Comparison of ENCODE assay signal across 10 cellular contexts in the genomic region with DNA sequence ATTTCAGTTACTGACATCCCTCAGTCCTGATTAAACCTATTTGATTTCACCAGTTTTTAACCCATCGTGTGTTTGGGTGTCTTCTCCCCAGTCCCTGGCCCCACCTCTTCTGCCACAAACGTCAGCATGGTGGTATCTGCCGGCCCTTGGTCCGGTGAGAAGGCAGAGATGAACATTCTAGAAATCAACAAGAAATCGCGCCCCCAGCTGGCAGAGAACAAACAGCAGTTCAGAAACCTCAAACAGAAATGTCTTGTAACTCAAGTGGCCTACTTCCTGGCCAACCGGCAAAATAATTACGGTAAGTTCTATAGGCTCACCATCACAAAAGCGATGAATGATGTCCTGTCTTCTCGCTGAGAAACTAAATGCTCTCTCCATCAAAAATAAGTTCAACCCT. TPM values are rescaled to one million over a fixed set of nuclear protein-coding genes. Genes with fewer than 3 reads are reported as not detected.
A peak's percentile ranks its signal among the peaks of the same experiment; 100 is the strongest.
DNase-seq lines count a peak whose midpoint lies in the region; ATAC-seq, FAIRE-seq and TF ChIP-seq lines count a peak whose summit lies in the region.
"Had no signal": no experiment of that assay in that cellular context is flagged by ENCODE, and none has a peak within 500 bp of the region (broad histone marks: within the 10 kb centered on the region; RNA-seq: fewer than 3 reads in every experiment).

No MANE protein-coding gene starts in this region.

- H2BK20ac ChIP-seq in IMR-90 (ENCODE audit: low read depth, low read length): no peak overlapping the region

- no peaks in the 10 kb centered on the region for H3K27me3 ChIP-seq in IMR-90 (ENCODE audit: control insufficient read depth, insufficient read depth, low read length)
- H3K27me3 ChIP-seq in bronchial epithelial cell (ENCODE audit: control insufficient read depth, insufficient read depth, low read length): no peaks in the 10 kb centered on the region
- no peaks in the 10 kb centered on the region for H3K27me3 ChIP-seq in osteoblast (ENCODE audit: insufficient read depth, low read length)
- no peaks in the 10 kb centered on the region for H3K27me3 ChIP-seq in BE2C

- no peak overlapping the region for H3K14ac ChIP-seq in IMR-90 (replicated peaks; ENCODE audit: low read depth, low read length)

- no peak overlapping the region for H4K5ac ChIP-seq in IMR-90 (ENCODE audit: low read depth, low read length)

- WGBS in IMR-90 (ENCODE audit: extremely low coverage in 2 of 2, insufficient read length in 1 of 2), 2 experiments: 13% methylated on average over 3 of the region's 10 CpGs; no CpG with 5 or more reads in 1 of the 2 experiments

- in situ Hi-C loops in IMR-90 (cut with MboI; ENCODE audit: low sequenced_read_pairs): no loop called here

- TF ChIP-seq CTCF in IMR-90 (conservative IDR thresholded peaks at IDR 0.05; ENCODE audit: low read depth, low read length): peak; percentile 51
- TF ChIP-seq CTCF in bronchial epithelial cell (IDR thresholded peaks at IDR 0.05; ENCODE audit: insufficient read depth, low read length, severe bottlenecking): peak; percentile 48
- TF ChIP-seq CTCF in osteoblast (IDR thresholded peaks at IDR 0.05; ENCODE audit: extremely low read depth, low read depth, low read length): peak; percentile 63
- no peak for TF ChIP-seq CTCF in BE2C (IDR thresholded peaks at IDR 0.05; ENCODE audit: low read depth, low read length)

- intact Hi-C loops in IMR-90 (cut with micrococcal nuclease): loop anchor here (1.0 kb wide), 1 partner anchor 98 kb away; no protein-coding TSS in a partner anchor

- H2AFZ ChIP-seq in IMR-90 (replicated peaks; ENCODE audit: low read length, poor library complexity) (no peak overlapping the region), osteoblast (ENCODE audit: low read length) (no peak overlapping the region)

- H3K23ac ChIP-seq in IMR-90 (ENCODE audit: low read depth, low read length): no peak overlapping the region

- no peak overlapping the region for H4K91ac ChIP-seq in IMR-90 (ENCODE audit: insufficient read depth, low read depth, low read length)

- dilution Hi-C loops in IMR-90 (cut with HindIII; ENCODE audit: low sequenced_read_pairs, unreplicated experiment): no loop called here

- no peak overlapping the region for H2BK120ac ChIP-seq in IMR-90 (ENCODE audit: low read depth, low read length)

- H2AK9ac ChIP-seq in IMR-90 (replicated peaks; ENCODE audit: low read depth, low read length, poor library complexity): no peak overlapping the region

- peaks cover 6% of the 10 kb centered on the region for H3K9me1 ChIP-seq in IMR-90 (ENCODE audit: insufficient read depth, low read length)

- CTCF ChIA-PET in IMR-90 (lab: Yijun Ruan, JAX): no interaction called here

- no peaks in the 10 kb centered on the region for H3K79me2 ChIP-seq in osteoblast (ENCODE audit: insufficient read depth, low read length)

- H4K20me1 ChIP-seq in IMR-90 (ENCODE audit: insufficient read depth, low read length) (no peaks in the 10 kb centered on the region), osteoblast (ENCODE audit: insufficient read depth, low read length) (no peaks in the 10 kb centered on the region)

- H2AK5ac ChIP-seq in IMR-90 (ENCODE audit: low read depth, low read length): no peak overlapping the region

- no peak overlapping the region for H2BK5ac ChIP-seq in IMR-90 (ENCODE audit: low read depth, low read length, poor library complexity, severe bottlenecking)

- H3K9ac ChIP-seq in IMR-90 (ENCODE audit: low read depth, low read length): no peak overlapping the region

- no peak overlapping the region for H2BK15ac ChIP-seq in IMR-90 (ENCODE audit: low read depth, low read length)

- no peak for ATAC-seq in IMR-90 (ENCODE audit: low read depth)
- ATAC-seq in GM18867 (IDR thresholded peaks at IDR 0.05; ENCODE audit: unreplicated experiment): no peak

- H3K4me2 ChIP-seq in IMR-90 (ENCODE audit: low read depth, low read length): no peak overlapping the region
- no peak overlapping the region for H3K4me2 ChIP-seq in osteoblast (ENCODE audit: insufficient read depth, low read length)

- POLR2A ChIA-PET in IMR-90 (lab: Charles Lee; ENCODE audit: unreplicated experiment): no interaction called here

- H3K4me3 ChIP-seq in IMR-90 (ENCODE audit: insufficient read depth, low read depth, low read length): no peak overlapping the region
- no peak overlapping the region for H3K4me3 ChIP-seq in bronchial epithelial cell (ENCODE audit: low read depth, low read length)
- no peak overlapping the region for H3K4me3 ChIP-seq in osteoblast (ENCODE audit: insufficient read depth, low read length)
- H3K4me3 ChIP-seq in BE2C (ENCODE audit: low read depth, low read length): no peak overlapping the region

- no peak overlapping the region for H3K4ac ChIP-seq in IMR-90 (ENCODE audit: low read depth, low read length)

- TF ChIP-seq POLR2A in IMR-90 (IDR thresholded peaks at IDR 0.05; ENCODE audit: low read depth, low read length): no peak

- H4K8ac ChIP-seq in IMR-90 (ENCODE audit: low read depth in 2 of 2, low read length in 2 of 2): no peak overlapping the region

- DNase-seq in NCI-H2227 (lab: John Stamatoyannopoulos, UW; ENCODE audit: unreplicated experiment) (peak; percentile 14), NCI-H2227 treated with DMSO at 0.1 percent for 48 hours (lab: John Stamatoyannopoulos, UW) (no peak), IMR-90 (peak; percentile 37), bronchial epithelial cell (ENCODE audit: low read depth) (no peak), osteoblast (ENCODE audit: insufficient read length, low spot score, missing footprints) (no peak), BE2C (no peak), NCI-H446 (lab: John Stamatoyannopoulos, UW) (no peak)

- H3K18ac ChIP-seq in IMR-90 (ENCODE audit: low read depth, low read length): no peak overlapping the region

- H3K36me3 ChIP-seq in IMR-90 (ENCODE audit: control insufficient read depth, insufficient read depth, low read length) (peaks cover 37% of the 10 kb centered on the region), bronchial epithelial cell (ENCODE audit: control insufficient read depth, insufficient read depth, low read length) (peaks cover 1% of the 10 kb centered on the region), osteoblast (ENCODE audit: insufficient read depth, low read length) (peaks cover 8% of the 10 kb centered on the region), BE2C (no peaks in the 10 kb centered on the region)

- no peak for FAIRE-seq in bronchial epithelial cell (lab: Jason Lieb, UNC)
- FAIRE-seq: A204.1 had no signal

- no peaks in the 10 kb centered on the region; a peak in 1 of 4 replicates for H3K79me1 ChIP-seq in IMR-90 (ENCODE audit: low read depth in 1 of 2, low read length in 2 of 2)

- 0 out of 2 replicates have a peak, but pooled peaks cover 3% of the 10 kb centered on the region for H3K4me1 ChIP-seq in IMR-90 (ENCODE audit: control insufficient read depth, insufficient read depth, low read length)
- H3K4me1 ChIP-seq in osteoblast (ENCODE audit: insufficient read depth, low read length): no peaks in the 10 kb centered on the region
- H3K4me1 ChIP-seq in BE2C: no peaks in the 10 kb centered on the region

- H3K27ac ChIP-seq in IMR-90 (ENCODE audit: insufficient read depth, low read length): no peak overlapping the region
- H3K27ac ChIP-seq in osteoblast (ENCODE audit: low read depth, low read length): no peak overlapping the region
- H3K27ac ChIP-seq: VCaP had no signal

- no TSS peak for BruUV-seq in IMR-90 (replicated peaks; lab: Mats Ljungman, UMichigan)

- peak; percentile 36; the same call in 1 of the 2 replicates for TF ChIP-seq RAD21 in IMR-90 (IDR thresholded peaks at IDR 0.05; ENCODE audit: low read length)

- H3K56ac ChIP-seq in IMR-90 (ENCODE audit: extremely low read depth, insufficient read depth, low read length): no peak overlapping the region

- H3K9me3 ChIP-seq in IMR-90 (ENCODE audit: control insufficient read depth, insufficient read depth, low read length) (no peaks in the 10 kb centered on the region), osteoblast (ENCODE audit: low read depth, low read length) (no peaks in the 10 kb centered on the region), BE2C (no peaks in the 10 kb centered on the region)

TF ChIP-seq in IMR-90, 13 proteins besides CTCF, POLR2A, EP300 and RAD21:
- TF ChIP-seq BHLHE40 (IDR thresholded peaks at IDR 0.05; ENCODE audit: low read depth, low read length): no peak
- no peak for TF ChIP-seq MXI1 (IDR thresholded peaks at IDR 0.05; ENCODE audit: borderline replicate concordance, low read depth, low read length)
- TF ChIP-seq SMC3 (IDR thresholded peaks at IDR 0.05; ENCODE audit: low read depth, low read length): peak; percentile 45

RNA-seq across cellular contexts. Expression of gene NBPF3, which starts 28.7 kb away (rescaled TPM):
- total RNA-seq in IMR-90 (2012; rRNA removed): 18.1 and 18.8 TPM in 2 replicates
- 6.7 and 8.7 TPM in 2 replicates for polyA plus RNA-seq in IMR-90 (2012; rRNA removed)
- 7.9 and 12.1 TPM in 2 replicates for polyA plus RNA-seq in IMR-90 (2012; cell fraction: cytosol; rRNA removed)
- polyA plus RNA-seq in IMR-90 (2012; cell fraction: nucleus; rRNA removed; ENCODE audit: low replicate concordance): 13.9 and 33.7 TPM in 2 replicates
- total RNA-seq in bronchial epithelial cell: 6.8 and 18.6 TPM in 2 replicates
- 12.4 and 24.6 TPM in 2 replicates for total RNA-seq in osteoblast
- polyA plus RNA-seq in BE2C (2012; ENCODE audit: insufficient read depth, insufficient read length, low read depth): 2.3 TPM

RNA-seq across cellular contexts. Expression of gene ALPL, which starts 40.6 kb away (rescaled TPM):
- total RNA-seq in IMR-90 (2012; rRNA removed) (0.54 and 0.56 TPM in 2 replicates), bronchial epithelial cell (not detected in 2 replicates), osteoblast (7.1 and 8.0 TPM in 2 replicates)
- 2.2 and 2.4 TPM in 2 replicates for polyA plus RNA-seq in IMR-90 (2012; rRNA removed)
- polyA plus RNA-seq in IMR-90 (2012; cell fraction: cytosol; rRNA removed): 1.4 and 4.4 TPM in 2 replicates
- polyA plus RNA-seq in IMR-90 (2012; cell fraction: nucleus; rRNA removed; ENCODE audit: low replicate concordance): 1.0 and 2.3 TPM in 2 replicates
- 0.43 TPM for polyA plus RNA-seq in BE2C (2012; ENCODE audit: insufficient read depth, insufficient read length, low read depth)

Comparison
In these comparisons a context has a peak if more than half of its experiments do, and no peak if none do; other contexts are left out.
1. DNase-seq: peak in NCI-H2227 (single experiment) and IMR-90 (single experiment); none in NCI-H2227 treated with DMSO at 0.1 percent for 48 hours (single experiment), bronchial epithelial cell (single experiment), osteoblast (single experiment), BE2C (single experiment) and NCI-H446 (0 of 2).